20 cellular contexts compared by ENCODE assay signal in the genomic region with DNA sequence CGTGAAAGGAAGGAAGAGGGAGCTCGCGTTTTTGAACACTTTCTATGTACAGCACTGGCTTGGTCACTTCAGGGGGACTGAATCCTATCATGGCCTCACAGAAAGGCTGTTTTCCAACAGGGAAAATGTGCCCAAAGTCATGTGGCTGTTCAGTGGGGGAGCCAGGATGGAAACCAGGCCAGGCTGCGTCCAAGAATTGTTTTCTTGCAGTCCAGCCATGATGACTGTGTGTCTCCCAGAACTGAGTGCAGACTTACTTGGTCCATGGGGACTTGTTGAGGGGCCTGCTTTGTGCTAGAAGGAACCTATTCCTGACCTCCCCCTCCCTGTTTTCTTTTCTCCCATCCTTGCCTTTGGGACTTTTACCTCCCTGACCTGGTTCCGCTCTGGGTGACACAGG.
"Had no signal": no experiment of that assay in that cellular context is flagged by ENCODE, and none has a peak within 500 bp of the region (broad histone marks: within the 10 kb centered on the region; RNA-seq: fewer than 3 reads in every experiment).

No MANE protein-coding gene starts in this region.

- H3K27me3 ChIP-seq: neutrophil, tibial nerve, uterus had no signal

- DNase-seq: activated B cell treated with CpG ODN at 0.5 μM for 24 hours; activated CD4-positive, alpha-beta T cell treated with anti-CD3 and anti-CD28 coated beads for 4 hours; activated CD8-positive, alpha-beta T cell treated with anti-CD3 and anti-CD28 coated beads, Interleukin-2, amount 10 ng/mL, durations not matched to agents 7 days and 5 days; activated gamma-delta T cell treated with Interleukin-2 at 50 U/mL for 16 hours; activated T-cell treated with anti-CD3 and anti-CD28 coated beads, Interleukin-2, amount 50 U/mL, for 24 hours; foreskin melanocyte; glutamatergic neuron; mesenchymal stem cell; naive thymus-derived CD4-positive, alpha-beta T cell; posterior cingulate gyrus; stimulated activated CD4-positive, alpha-beta T cell treated with anti-CD3 and anti-CD28 coated beads, Interleukin-12 subunit alpha, Interleukin-12 subunit beta, amount 100 ng/mL, for 4 hours; stimulated activated CD4-positive, alpha-beta T cell treated with anti-CD3 and anti-CD28 coated beads, Interleukin-1b, Interleukin-23, amount 100 ng/mL, for 48 hours; T-cell; T-helper 9 cell had no signal

- H3K27ac ChIP-seq: neutrophil, tibial nerve, uterus had no signal

- H3K36me3 ChIP-seq: neutrophil, uterus had no signal

- H3K27me3 Mint-ChIP-seq: activated naive CD8-positive, alpha-beta T cell; activated T-cell treated with anti-CD3 and anti-CD28 coated beads, Interleukin-2, amount 50 U/mL, for 24 hours; naive thymus-derived CD4-positive, alpha-beta T cell; stimulated activated naive CD8-positive, alpha-beta T cell treated with anti-CD3 and anti-CD28 coated beads, Interleukin-15, Interleukin-2, amounts not matched to agents 100 ng/mL and 50 ng/mL, for 24 hours; T-cell had no signal

- H3K4me3 ChIP-seq: tibial nerve, uterus had no signal

- H3K27ac Mint-ChIP-seq: activated B cell treated with CpG ODN at 0.5 μM for 24 hours; activated CD8-positive, alpha-beta T cell treated with anti-CD3 and anti-CD28 coated beads, Interleukin-2, amount 10 ng/mL, durations not matched to agents 7 days and 5 days; stimulated activated naive CD8-positive, alpha-beta T cell treated with anti-CD3 and anti-CD28 coated beads, Interleukin-15, Interleukin-2, amounts not matched to agents 100 ng/mL and 50 ng/mL, for 24 hours had no signal

- H3K9me3 ChIP-seq: neutrophil, tibial nerve, uterus had no signal

- H3K4me3 Mint-ChIP-seq: activated B cell treated with CpG ODN at 0.5 μM for 24 hours; activated CD8-positive, alpha-beta T cell treated with anti-CD3 and anti-CD28 coated beads, Interleukin-2, amount 10 ng/mL, durations not matched to agents 7 days and 5 days; activated naive CD8-positive, alpha-beta T cell; activated T-cell treated with anti-CD3 and anti-CD28 coated beads, Interleukin-2, amount 50 U/mL, for 24 hours; stimulated activated naive CD8-positive, alpha-beta T cell treated with anti-CD3 and anti-CD28 coated beads, Interleukin-15, Interleukin-2, amounts not matched to agents 100 ng/mL and 50 ng/mL, for 24 hours had no signal

- H3K9me3 Mint-ChIP-seq: T-cell had no signal

- ATAC-seq: activated CD8-positive, alpha-beta T cell treated with anti-CD3 and anti-CD28 coated beads, Interleukin-2, amount 10 ng/mL, durations not matched to agents 7 days and 5 days; naive thymus-derived CD4-positive, alpha-beta T cell; SK-N-SH treated with all-trans-retinoic acid at 6 μM for 48 hours; T-cell had no signal
